ENCODE assay signal across 19 cellular contexts in genomic region chr6:169387809-169388383, GRCh38.
"Had no signal": no experiment of that assay in that cellular context is flagged by ENCODE, and none has a peak within 500 bp of the region (broad histone marks: within the 10 kb centered on the region; RNA-seq: fewer than 3 reads in every experiment).

No MANE protein-coding gene starts in this region.

- H3K9ac ChIP-seq: neural progenitor cell had no signal

- H3K27ac ChIP-seq: foreskin keratinocyte, neural progenitor cell, pancreas, thyroid gland had no signal

- H3K36me3 Mint-ChIP-seq: natural killer cell, neural progenitor cell, type B pancreatic cell had no signal

- H3K4me2 ChIP-seq: neural progenitor cell had no signal

- H3K4me3 Mint-ChIP-seq: natural killer cell, neural progenitor cell, type B pancreatic cell had no signal

- H3K9me3 Mint-ChIP-seq: type B pancreatic cell had no signal

- H2AFZ ChIP-seq: neural progenitor cell had no signal

- ATAC-seq: foreskin keratinocyte, left colon, left ventricle myocardium superior, natural killer cell, pancreas, right cardiac atrium had no signal

- DNase-seq: central memory CD4-positive, alpha-beta T cell; dermis blood vessel endothelial cell; foreskin keratinocyte; hippocampal formation; left colon; left ventricle myocardium superior; mammary epithelial cell; natural killer cell; nucleus accumbens; pancreas; right cardiac atrium; small intestine; stimulated activated CD4-positive, alpha-beta T cell treated with anti-CD3 and anti-CD28 coated beads, Interleukin-12 subunit alpha, Interleukin-12 subunit beta, amount 100 ng/mL, for 4 hours; stimulated activated naive CD4-positive, alpha-beta T cell; thyroid gland had no signal

- H3K9me3 ChIP-seq: pancreas, suprapubic skin, thyroid gland had no signal

- H3K27me3 Mint-ChIP-seq: type B pancreatic cell had no signal

- H3K4me1 ChIP-seq: foreskin keratinocyte, pancreas, thyroid gland had no signal

- H3K27me3 ChIP-seq: foreskin keratinocyte, neural progenitor cell, pancreas, suprapubic skin, thyroid gland had no signal

- H3K4me3 ChIP-seq: neural progenitor cell, pancreas, suprapubic skin, thyroid gland had no signal

- H3K27ac Mint-ChIP-seq: natural killer cell, neural progenitor cell, progenitor cell of endocrine pancreas, type B pancreatic cell had no signal

- FAIRE-seq: pancreas, small intestine had no signal

- H3K36me3 ChIP-seq: neural progenitor cell, pancreas, suprapubic skin, thyroid gland had no signal

- H3K4me1 Mint-ChIP-seq: natural killer cell had no signal
